9 cellular contexts compared by ENCODE assay signal in the genomic region with DNA sequence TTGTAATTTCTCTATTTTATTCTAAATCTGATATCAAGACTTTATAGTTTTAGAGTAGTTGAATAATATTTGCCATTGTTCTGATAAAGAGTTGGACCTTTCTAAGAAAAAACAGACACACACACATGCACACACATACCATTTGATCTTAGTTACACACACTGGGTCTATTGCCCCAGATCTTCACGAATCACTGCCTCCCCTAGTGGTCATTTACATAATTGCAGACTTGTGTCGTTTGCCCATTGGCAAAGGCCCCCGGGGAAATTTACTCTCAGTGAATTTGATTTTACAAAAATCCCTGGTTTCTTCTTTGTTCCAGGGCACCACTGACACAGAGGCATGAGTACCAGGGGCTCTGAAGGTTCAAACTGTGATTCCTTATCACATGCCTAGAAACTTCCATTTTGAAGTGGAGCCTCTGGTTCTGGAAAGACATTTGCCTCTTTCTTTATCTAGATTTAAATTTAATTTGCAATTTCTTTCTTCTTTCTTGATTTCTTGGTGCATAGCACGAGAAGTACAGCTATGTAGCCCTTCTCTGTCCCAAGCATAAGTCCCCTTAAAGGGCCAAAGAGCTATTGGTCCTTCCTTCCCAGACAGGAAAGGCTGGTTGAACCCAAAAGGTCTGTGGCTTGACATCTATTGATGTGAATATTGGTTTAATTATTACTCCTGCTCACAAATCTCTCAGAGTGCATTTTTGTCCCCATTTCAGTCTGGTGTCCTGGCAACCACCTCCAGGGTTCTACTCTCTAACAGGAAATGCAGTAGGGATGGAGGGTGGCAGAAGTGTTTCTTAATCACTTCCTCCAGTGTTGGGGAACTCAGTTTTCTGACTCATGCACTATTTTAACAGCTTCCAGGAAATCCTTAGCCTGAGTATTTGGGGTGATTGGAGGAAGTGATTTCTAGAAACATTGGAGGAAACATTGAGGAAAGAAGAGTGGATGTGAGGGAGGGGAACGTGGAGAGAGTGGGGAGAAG. TPM values are rescaled to one million over a fixed set of nuclear protein-coding genes. Genes with fewer than 3 reads are reported as not detected.
A peak's percentile ranks its signal among the peaks of the same experiment; 100 is the strongest.
DNase-seq lines count a peak whose midpoint lies in the region; ATAC-seq, FAIRE-seq and TF ChIP-seq lines count a peak whose summit lies in the region.
"Had no signal": no experiment of that assay in that cellular context is flagged by ENCODE, and none has a peak within 500 bp of the region (broad histone marks: within the 10 kb centered on the region; RNA-seq: fewer than 3 reads in every experiment).

No MANE protein-coding gene starts in this region.

- in situ Hi-C loops in astrocyte of the cerebellum (cut with HindIII; ENCODE audit: low sequenced_read_pairs) = no loop called here

- WGBS in thyroid gland, 2 donors = 20 to 21% methylated on average over 5 of the region's 5 CpGs

- peaks cover 4 to 8% of the 10 kb centered on the region in 2 donors for H3K4me1 ChIP-seq in thyroid gland

- TF ChIP-seq POLR2A in NB4 (IDR thresholded peaks at IDR 0.05; ENCODE audit: extremely low read depth, insufficient read length) (no peak), thyroid gland (IDR thresholded peaks at IDR 0.05) (no peak)

- no peaks in the 10 kb centered on the region for H3K27me3 ChIP-seq in thyroid gland

- TF ChIP-seq CTCF in NB4 (IDR thresholded peaks at IDR 0.05; ENCODE audit: low read depth, low read length) = peak; percentile 84
- TF ChIP-seq CTCF in astrocyte of the cerebellum (IDR thresholded peaks at IDR 0.05; ENCODE audit: low read depth, low read length, missing control alignments) = peak; percentile 74
- TF ChIP-seq CTCF in thyroid gland (IDR thresholded peaks at IDR 0.05) = peak; percentile 37 to 60 (median 53)

- DNase-seq in DMS114 treated with DMSO at 0.1 percent for 48 hours (lab: John Stamatoyannopoulos, UW; ENCODE audit: unreplicated experiment) (peak; percentile 15), NB4 (ENCODE audit: low read depth) (peak; percentile 46), astrocyte of the cerebellum (ENCODE audit: low read depth) (no peak), kidney glomerular epithelial cell (lab: John Stamatoyannopoulos, UW) (peak; percentile 35), thyroid gland (no peak), DMS79 treated with DMSO at 0.1 percent for 48 hours (lab: John Stamatoyannopoulos, UW) (no peak)

- no peaks in the 10 kb centered on the region for H3K36me3 ChIP-seq in thyroid gland

- no peak for ATAC-seq in GM18873 (IDR thresholded peaks at IDR 0.05; ENCODE audit: low FRiP score, unreplicated experiment)

- no peak overlapping the region for H3K27ac ChIP-seq in thyroid gland
- H3K27ac ChIP-seq: epithelial cell of prostate had no signal

- no peaks in the 10 kb centered on the region for H3K9me3 ChIP-seq in thyroid gland

- FAIRE-seq in A204.1 (lab: Jason Lieb, UNC) = peak; percentile 11

- H3K4me3 ChIP-seq in NB4 (ENCODE audit: low read depth, low read length) (no peak overlapping the region), astrocyte of the cerebellum (ENCODE audit: low read depth, low read length) (no peak overlapping the region), thyroid gland (replicated peaks in 1 of 3) (no peak overlapping the region)

- intact Hi-C loops in thyroid gland (cut with DNase I) = no loop called here

RNA-seq across cellular contexts. Expression of a gene that starts 32.4 kb away (rescaled TPM):
- total RNA-seq in thyroid gland = not detected

Comparison
In these comparisons a context has a peak if more than half of its experiments do, and no peak if none do; other contexts are left out.
1. DNase-seq: peak in DMS114 treated with DMSO at 0.1 percent for 48 hours (single experiment), NB4 (single experiment) and kidney glomerular epithelial cell (single experiment); none in astrocyte of the cerebellum (single experiment), thyroid gland (0 of 2) and DMS79 treated with DMSO at 0.1 percent for 48 hours (single experiment).
2. Peak in every context shown above with its lines, with median percentiles within 50 percentile points of each other: CTCF ChIP-seq.